Comparison of ENCODE assay signal across 1 cellular context in the genomic region with DNA sequence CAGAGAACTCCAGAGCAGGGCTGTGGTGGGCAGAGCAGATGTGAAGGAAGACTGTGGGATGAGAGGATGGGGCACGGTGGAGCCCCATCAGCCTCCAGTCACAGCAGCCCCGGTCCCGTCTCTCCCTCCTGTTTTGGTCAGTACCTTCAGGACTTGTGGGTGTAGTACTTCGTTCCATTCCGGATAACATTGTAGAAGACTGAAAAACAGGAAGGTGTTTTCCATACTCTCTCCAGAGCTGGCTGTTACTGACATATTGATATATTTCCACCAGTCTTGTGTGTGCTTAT.
TF ChIP-seq lines count a peak whose summit lies in the region.

No MANE protein-coding gene starts in this region.

TF ChIP-seq in K562, 482 proteins besides CTCF, POLR2A, EP300 and RAD21 (continued from another document):
- TF ChIP-seq, protein P1, sequence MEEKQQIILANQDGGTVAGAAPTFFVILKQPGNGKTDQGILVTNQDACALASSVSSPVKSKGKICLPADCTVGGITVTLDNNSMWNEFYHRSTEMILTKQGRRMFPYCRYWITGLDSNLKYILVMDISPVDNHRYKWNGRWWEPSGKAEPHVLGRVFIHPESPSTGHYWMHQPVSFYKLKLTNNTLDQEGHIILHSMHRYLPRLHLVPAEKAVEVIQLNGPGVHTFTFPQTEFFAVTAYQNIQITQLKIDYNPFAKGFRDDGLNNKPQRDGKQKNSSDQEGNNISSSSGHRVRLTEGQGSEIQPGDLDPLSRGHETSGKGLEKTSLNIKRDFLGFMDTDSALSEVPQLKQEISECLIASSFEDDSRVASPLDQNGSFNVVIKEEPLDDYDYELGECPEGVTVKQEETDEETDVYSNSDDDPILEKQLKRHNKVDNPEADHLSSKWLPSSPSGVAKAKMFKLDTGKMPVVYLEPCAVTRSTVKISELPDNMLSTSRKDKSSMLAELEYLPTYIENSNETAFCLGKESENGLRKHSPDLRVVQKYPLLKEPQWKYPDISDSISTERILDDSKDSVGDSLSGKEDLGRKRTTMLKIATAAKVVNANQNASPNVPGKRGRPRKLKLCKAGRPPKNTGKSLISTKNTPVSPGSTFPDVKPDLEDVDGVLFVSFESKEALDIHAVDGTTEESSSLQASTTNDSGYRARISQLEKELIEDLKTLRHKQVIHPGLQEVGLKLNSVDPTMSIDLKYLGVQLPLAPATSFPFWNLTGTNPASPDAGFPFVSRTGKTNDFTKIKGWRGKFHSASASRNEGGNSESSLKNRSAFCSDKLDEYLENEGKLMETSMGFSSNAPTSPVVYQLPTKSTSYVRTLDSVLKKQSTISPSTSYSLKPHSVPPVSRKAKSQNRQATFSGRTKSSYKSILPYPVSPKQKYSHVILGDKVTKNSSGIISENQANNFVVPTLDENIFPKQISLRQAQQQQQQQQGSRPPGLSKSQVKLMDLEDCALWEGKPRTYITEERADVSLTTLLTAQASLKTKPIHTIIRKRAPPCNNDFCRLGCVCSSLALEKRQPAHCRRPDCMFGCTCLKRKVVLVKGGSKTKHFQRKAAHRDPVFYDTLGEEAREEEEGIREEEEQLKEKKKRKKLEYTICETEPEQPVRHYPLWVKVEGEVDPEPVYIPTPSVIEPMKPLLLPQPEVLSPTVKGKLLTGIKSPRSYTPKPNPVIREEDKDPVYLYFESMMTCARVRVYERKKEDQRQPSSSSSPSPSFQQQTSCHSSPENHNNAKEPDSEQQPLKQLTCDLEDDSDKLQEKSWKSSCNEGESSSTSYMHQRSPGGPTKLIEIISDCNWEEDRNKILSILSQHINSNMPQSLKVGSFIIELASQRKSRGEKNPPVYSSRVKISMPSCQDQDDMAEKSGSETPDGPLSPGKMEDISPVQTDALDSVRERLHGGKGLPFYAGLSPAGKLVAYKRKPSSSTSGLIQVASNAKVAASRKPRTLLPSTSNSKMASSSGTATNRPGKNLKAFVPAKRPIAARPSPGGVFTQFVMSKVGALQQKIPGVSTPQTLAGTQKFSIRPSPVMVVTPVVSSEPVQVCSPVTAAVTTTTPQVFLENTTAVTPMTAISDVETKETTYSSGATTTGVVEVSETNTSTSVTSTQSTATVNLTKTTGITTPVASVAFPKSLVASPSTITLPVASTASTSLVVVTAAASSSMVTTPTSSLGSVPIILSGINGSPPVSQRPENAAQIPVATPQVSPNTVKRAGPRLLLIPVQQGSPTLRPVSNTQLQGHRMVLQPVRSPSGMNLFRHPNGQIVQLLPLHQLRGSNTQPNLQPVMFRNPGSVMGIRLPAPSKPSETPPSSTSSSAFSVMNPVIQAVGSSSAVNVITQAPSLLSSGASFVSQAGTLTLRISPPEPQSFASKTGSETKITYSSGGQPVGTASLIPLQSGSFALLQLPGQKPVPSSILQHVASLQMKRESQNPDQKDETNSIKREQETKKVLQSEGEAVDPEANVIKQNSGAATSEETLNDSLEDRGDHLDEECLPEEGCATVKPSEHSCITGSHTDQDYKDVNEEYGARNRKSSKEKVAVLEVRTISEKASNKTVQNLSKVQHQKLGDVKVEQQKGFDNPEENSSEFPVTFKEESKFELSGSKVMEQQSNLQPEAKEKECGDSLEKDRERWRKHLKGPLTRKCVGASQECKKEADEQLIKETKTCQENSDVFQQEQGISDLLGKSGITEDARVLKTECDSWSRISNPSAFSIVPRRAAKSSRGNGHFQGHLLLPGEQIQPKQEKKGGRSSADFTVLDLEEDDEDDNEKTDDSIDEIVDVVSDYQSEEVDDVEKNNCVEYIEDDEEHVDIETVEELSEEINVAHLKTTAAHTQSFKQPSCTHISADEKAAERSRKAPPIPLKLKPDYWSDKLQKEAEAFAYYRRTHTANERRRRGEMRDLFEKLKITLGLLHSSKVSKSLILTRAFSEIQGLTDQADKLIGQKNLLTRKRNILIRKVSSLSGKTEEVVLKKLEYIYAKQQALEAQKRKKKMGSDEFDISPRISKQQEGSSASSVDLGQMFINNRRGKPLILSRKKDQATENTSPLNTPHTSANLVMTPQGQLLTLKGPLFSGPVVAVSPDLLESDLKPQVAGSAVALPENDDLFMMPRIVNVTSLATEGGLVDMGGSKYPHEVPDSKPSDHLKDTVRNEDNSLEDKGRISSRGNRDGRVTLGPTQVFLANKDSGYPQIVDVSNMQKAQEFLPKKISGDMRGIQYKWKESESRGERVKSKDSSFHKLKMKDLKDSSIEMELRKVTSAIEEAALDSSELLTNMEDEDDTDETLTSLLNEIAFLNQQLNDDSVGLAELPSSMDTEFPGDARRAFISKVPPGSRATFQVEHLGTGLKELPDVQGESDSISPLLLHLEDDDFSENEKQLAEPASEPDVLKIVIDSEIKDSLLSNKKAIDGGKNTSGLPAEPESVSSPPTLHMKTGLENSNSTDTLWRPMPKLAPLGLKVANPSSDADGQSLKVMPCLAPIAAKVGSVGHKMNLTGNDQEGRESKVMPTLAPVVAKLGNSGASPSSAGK (IDR thresholded peaks at IDR 0.05) = no peak
- TF ChIP-seq CBX3 (IDR thresholded peaks at IDR 0.05; ENCODE audit: borderline replicate concordance in 1 of 2, low read length in 2 of 2) = peak in 1 of 2 experiments; percentile 21; a peak in 1 of 3 replicates
- TF ChIP-seq ZNF274 (IDR thresholded peaks at IDR 0.05; ENCODE audit: borderline replicate concordance, low read depth, low read length) = 0 out of 2 replicates have a peak, but pooled peaks have one; percentile 10
- TF ChIP-seq ZNF668 (CRISPR knock-in tag; IDR thresholded peaks at IDR 0.05) = no peak
- TF ChIP-seq, protein P2, sequence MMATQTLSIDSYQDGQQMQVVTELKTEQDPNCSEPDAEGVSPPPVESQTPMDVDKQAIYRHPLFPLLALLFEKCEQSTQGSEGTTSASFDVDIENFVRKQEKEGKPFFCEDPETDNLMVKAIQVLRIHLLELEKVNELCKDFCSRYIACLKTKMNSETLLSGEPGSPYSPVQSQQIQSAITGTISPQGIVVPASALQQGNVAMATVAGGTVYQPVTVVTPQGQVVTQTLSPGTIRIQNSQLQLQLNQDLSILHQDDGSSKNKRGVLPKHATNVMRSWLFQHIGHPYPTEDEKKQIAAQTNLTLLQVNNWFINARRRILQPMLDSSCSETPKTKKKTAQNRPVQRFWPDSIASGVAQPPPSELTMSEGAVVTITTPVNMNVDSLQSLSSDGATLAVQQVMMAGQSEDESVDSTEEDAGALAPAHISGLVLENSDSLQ (IDR thresholded peaks at IDR 0.05) = no peak
- TF ChIP-seq, protein P3, sequence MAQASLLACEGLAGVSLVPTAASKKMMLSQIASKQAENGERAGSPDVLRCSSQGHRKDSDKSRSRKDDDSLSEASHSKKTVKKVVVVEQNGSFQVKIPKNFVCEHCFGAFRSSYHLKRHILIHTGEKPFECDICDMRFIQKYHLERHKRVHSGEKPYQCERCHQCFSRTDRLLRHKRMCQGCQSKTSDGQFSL (CRISPR knock-in tag; IDR thresholded peaks at IDR 0.05) = no peak
- TF ChIP-seq, protein P3 (tag; IDR thresholded peaks at IDR 0.05) = 0 out of 4 replicates have a peak, but pooled peaks of 1 of the 2 experiments have one; percentile 8
- no peak for TF ChIP-seq U2AF1 (optimal IDR thresholded peaks at IDR 0.05; ENCODE audit: low read depth, low read length)
- TF ChIP-seq, protein P4, sequence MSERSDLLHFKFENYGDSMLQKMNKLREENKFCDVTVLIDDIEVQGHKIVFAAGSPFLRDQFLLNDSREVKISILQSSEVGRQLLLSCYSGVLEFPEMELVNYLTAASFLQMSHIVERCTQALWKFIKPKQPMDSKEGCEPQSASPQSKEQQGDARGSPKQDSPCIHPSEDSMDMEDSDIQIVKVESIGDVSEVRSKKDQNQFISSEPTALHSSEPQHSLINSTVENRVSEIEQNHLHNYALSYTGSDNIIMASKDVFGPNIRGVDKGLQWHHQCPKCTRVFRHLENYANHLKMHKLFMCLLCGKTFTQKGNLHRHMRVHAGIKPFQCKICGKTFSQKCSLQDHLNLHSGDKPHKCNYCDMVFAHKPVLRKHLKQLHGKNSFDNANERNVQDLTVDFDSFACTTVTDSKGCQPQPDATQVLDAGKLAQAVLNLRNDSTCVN (CRISPR knock-in tag; IDR thresholded peaks at IDR 0.05) = no peak
- no peak for TF ChIP-seq LARP7 (IDR thresholded peaks at IDR 0.05)
- no peak for TF ChIP-seq SETDB1 (IDR thresholded peaks at IDR 0.05; ENCODE audit: low read length)
- TF ChIP-seq, protein P5, sequence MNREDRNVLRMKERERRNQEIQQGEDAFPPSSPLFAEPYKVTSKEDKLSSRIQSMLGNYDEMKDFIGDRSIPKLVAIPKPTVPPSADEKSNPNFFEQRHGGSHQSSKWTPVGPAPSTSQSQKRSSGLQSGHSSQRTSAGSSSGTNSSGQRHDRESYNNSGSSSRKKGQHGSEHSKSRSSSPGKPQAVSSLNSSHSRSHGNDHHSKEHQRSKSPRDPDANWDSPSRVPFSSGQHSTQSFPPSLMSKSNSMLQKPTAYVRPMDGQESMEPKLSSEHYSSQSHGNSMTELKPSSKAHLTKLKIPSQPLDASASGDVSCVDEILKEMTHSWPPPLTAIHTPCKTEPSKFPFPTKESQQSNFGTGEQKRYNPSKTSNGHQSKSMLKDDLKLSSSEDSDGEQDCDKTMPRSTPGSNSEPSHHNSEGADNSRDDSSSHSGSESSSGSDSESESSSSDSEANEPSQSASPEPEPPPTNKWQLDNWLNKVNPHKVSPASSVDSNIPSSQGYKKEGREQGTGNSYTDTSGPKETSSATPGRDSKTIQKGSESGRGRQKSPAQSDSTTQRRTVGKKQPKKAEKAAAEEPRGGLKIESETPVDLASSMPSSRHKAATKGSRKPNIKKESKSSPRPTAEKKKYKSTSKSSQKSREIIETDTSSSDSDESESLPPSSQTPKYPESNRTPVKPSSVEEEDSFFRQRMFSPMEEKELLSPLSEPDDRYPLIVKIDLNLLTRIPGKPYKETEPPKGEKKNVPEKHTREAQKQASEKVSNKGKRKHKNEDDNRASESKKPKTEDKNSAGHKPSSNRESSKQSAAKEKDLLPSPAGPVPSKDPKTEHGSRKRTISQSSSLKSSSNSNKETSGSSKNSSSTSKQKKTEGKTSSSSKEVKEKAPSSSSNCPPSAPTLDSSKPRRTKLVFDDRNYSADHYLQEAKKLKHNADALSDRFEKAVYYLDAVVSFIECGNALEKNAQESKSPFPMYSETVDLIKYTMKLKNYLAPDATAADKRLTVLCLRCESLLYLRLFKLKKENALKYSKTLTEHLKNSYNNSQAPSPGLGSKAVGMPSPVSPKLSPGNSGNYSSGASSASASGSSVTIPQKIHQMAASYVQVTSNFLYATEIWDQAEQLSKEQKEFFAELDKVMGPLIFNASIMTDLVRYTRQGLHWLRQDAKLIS (CRISPR knock-in tag; IDR thresholded peaks at IDR 0.05) = no peak
- TF ChIP-seq JUN (IDR thresholded peaks at IDR 0.05; ENCODE audit: borderline replicate concordance, low read depth, low read length) = no peak
- TF ChIP-seq JUN (CRISPR knock-in tag; IDR thresholded peaks at IDR 0.05; ENCODE audit: borderline replicate concordance) = no peak
- TF ChIP-seq ARID2 (IDR thresholded peaks at IDR 0.05) = no peak
- TF ChIP-seq ELF4 (CRISPR knock-in tag; IDR thresholded peaks at IDR 0.05) = no peak
- no peak for TF ChIP-seq JUND (IDR thresholded peaks at IDR 0.05; ENCODE audit: borderline replicate concordance, low read depth, low read length)
- TF ChIP-seq JUND (tag; IDR thresholded peaks at IDR 0.05; ENCODE audit: borderline replicate concordance, low read depth, low read length) = no peak
- no peak for TF ChIP-seq C11orf30 (IDR thresholded peaks at IDR 0.05; ENCODE audit: low read depth)
- no peak for TF ChIP-seq ZNF584 (CRISPR knock-in tag; IDR thresholded peaks at IDR 0.05; ENCODE audit: low read depth)
- TF ChIP-seq, protein P6, sequence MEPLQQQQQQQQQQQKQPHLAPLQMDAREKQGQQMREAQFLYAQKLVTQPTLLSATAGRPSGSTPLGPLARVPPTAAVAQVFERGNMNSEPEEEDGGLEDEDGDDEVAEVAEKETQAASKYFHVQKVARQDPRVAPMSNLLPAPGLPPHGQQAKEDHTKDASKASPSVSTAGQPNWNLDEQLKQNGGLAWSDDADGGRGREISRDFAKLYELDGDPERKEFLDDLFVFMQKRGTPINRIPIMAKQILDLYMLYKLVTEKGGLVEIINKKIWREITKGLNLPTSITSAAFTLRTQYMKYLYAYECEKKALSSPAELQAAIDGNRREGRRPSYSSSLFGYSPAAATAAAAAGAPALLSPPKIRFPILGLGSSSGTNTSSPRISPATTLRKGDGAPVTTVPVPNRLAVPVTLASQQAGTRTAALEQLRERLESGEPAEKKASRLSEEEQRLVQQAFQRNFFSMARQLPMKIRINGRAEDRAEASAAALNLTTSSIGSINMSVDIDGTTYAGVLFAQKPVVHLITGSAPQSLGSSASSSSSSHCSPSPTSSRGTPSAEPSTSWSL (CRISPR knock-in tag; IDR thresholded peaks at IDR 0.05; ENCODE audit: borderline replicate concordance) = no peak
- peak; percentile 48 for TF ChIP-seq SAP30 (IDR thresholded peaks at IDR 0.05; ENCODE audit: borderline replicate concordance, insufficient read depth, low read depth, low read length, poor library complexity, severe bottlenecking)
- TF ChIP-seq TRIM28 (IDR thresholded peaks at IDR 0.05) = no peak
- TF ChIP-seq, protein P7, sequence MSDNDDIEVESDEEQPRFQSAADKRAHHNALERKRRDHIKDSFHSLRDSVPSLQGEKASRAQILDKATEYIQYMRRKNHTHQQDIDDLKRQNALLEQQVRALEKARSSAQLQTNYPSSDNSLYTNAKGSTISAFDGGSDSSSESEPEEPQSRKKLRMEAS (CRISPR knock-in tag; IDR thresholded peaks at IDR 0.05) = peak; percentile 14; the same call in 1 of the 2 replicates
- peak; percentile 84 for TF ChIP-seq CHD1 (IDR thresholded peaks at IDR 0.05; ENCODE audit: low read length)
- TF ChIP-seq, protein P8, sequence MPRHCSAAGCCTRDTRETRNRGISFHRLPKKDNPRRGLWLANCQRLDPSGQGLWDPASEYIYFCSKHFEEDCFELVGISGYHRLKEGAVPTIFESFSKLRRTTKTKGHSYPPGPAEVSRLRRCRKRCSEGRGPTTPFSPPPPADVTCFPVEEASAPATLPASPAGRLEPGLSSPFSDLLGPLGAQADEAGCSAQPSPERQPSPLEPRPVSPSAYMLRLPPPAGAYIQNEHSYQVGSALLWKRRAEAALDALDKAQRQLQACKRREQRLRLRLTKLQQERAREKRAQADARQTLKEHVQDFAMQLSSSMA (CRISPR knock-in tag; IDR thresholded peaks at IDR 0.05) = 0 out of 2 replicates have a peak, but pooled peaks have one; percentile 50
